In the genomic region with DNA sequence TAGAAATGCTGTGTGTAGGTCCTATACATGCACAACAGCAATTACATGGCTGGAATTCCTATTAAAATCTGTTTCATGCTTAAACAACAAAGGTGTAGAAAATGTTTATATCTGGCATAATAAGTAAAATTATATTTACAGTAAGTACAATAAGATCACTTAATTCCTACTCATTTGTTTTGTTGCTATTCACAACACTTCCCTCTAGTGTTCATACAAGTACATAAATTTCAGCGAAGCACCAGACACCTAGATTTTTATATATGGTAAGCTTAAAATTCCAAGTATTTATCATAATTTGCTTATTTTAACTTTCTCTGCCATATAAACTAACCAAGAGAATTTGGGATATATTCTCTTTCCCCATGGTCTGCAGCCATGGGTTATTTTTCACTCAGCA, we compare ENCODE assay signal across 9 cellular contexts. TPM values are rescaled to one million over a fixed set of nuclear protein-coding genes. Genes with fewer than 3 reads are reported as not detected.
A peak's percentile ranks its signal among the peaks of the same experiment; 100 is the strongest.
DNase-seq lines count a peak whose midpoint lies in the region; ATAC-seq and TF ChIP-seq lines count a peak whose summit lies in the region.
"Had no signal": no experiment of that assay in that cellular context is flagged by ENCODE, and none has a peak within 500 bp of the region (broad histone marks: within the 10 kb centered on the region; RNA-seq: fewer than 3 reads in every experiment).

No MANE protein-coding gene starts in this region.

- peaks cover 41% of the 10 kb centered on the region for H3K4me1 Mint-ChIP-seq in mesothelial cell of epicardium

- no peak overlapping the region for H3K27ac ChIP-seq in GM23248
- H3K27ac ChIP-seq in SK-N-MC = no peak overlapping the region

- peaks cover 6% of the 10 kb centered on the region for H3K36me3 Mint-ChIP-seq in mesothelial cell of epicardium

- TF ChIP-seq CTCF in AG09319 (IDR thresholded peaks at IDR 0.05; ENCODE audit: low read depth, low read length) (peak; percentile 36), fibroblast of the aortic adventitia (IDR thresholded peaks at IDR 0.05; ENCODE audit: insufficient read depth, low read length) (peak; percentile 50), mesothelial cell of epicardium (IDR thresholded peaks at IDR 0.05; ENCODE audit: unreplicated experiment) (no peak)

- in situ Hi-C loops in GM23248 (cut with MboI) = loop anchor here (5.0 to 25.0 kb wide), 2 partner anchors 211 to 804 kb away; no protein-coding TSS in a partner anchor

- H3K36me3 ChIP-seq in GM23248 (ENCODE audit: low read depth) (no peaks in the 10 kb centered on the region), SK-N-MC (ENCODE audit: insufficient read depth, low read length) (no peaks in the 10 kb centered on the region)

- peaks cover 12% of the 10 kb centered on the region for H3K4me1 ChIP-seq in GM23248 (ENCODE audit: insufficient read depth)

- no peak overlapping the region for H3K27ac Mint-ChIP-seq in mesothelial cell of epicardium

- DNase-seq in AG09319 (ENCODE audit: extremely low read depth, low read depth) (no peak), GM23248 (peak; percentile 53), SK-N-MC (ENCODE audit: low read depth, low spot score) (peak; percentile 12), fibroblast of the aortic adventitia (ENCODE audit: low read depth) (peak; percentile 63), mesothelial cell of epicardium (ENCODE audit: low spot score in 2 of 2, unreplicated experiment in 2 of 2) (no peak), NCI-H2107 treated with DMSO at 0.1 percent for 48 hours (lab: John Stamatoyannopoulos, UW; ENCODE audit: unreplicated experiment) (no peak), posterior cingulate gyrus (no peak)
- DNase-seq: activated CD4-positive, alpha-beta T cell treated with anti-CD3 and anti-CD28 coated beads, Interleukin-2, amount 50 U/mL, for 1 hour had no signal

- WGBS in GM23248 (ENCODE audit: low coverage in 1 of 2, low lambda C conversion rate in 2 of 2, missing lambda C conversion rate in 2 of 2), 2 experiments = 50 to 57% methylated on average over 1 of the region's 1 CpG

- H3K9me3 ChIP-seq in GM23248 (ENCODE audit: low read depth) (no peaks in the 10 kb centered on the region), SK-N-MC (ENCODE audit: low read depth, low read length) (no peaks in the 10 kb centered on the region)

- intact Hi-C loops in posterior cingulate gyrus (cut with DNase I) = loop anchor here (10.0 kb wide), 1 partner anchor 173 kb away; no protein-coding TSS in a partner anchor

- no peaks in the 10 kb centered on the region for H3K27me3 Mint-ChIP-seq in mesothelial cell of epicardium (ENCODE audit: low read depth)

- no peak overlapping the region for H2AFZ ChIP-seq in GM23248

- H3K4me3 Mint-ChIP-seq in mesothelial cell of epicardium = no peak overlapping the region

- ATAC-seq in GM19455 (IDR thresholded peaks at IDR 0.05; ENCODE audit: unreplicated experiment) = no peak

- no peaks in the 10 kb centered on the region for H3K27me3 ChIP-seq in GM23248 (replicated peaks; ENCODE audit: insufficient read depth)

- H3K9ac ChIP-seq in GM23248 = no peak overlapping the region
- no peak overlapping the region for H3K9ac ChIP-seq in SK-N-MC (ENCODE audit: insufficient read length)

- H4K20me1 ChIP-seq in GM23248 (ENCODE audit: insufficient read depth) = no peaks in the 10 kb centered on the region

- H3K4me3 ChIP-seq in GM23248 = no peak overlapping the region
- H3K4me3 ChIP-seq in SK-N-MC = no peak overlapping the region
- no peak overlapping the region for H3K4me3 ChIP-seq in fibroblast of the aortic adventitia (ENCODE audit: low read depth, low read length)

- no peaks in the 10 kb centered on the region for H3K79me2 ChIP-seq in GM23248 (ENCODE audit: insufficient read depth)

- H3K9me2 ChIP-seq in GM23248 (ENCODE audit: insufficient read depth) = no peaks in the 10 kb centered on the region

- no peak overlapping the region for H3K4me2 ChIP-seq in GM23248 (ENCODE audit: unreplicated experiment)

- no peaks in the 10 kb centered on the region for H3K9me3 Mint-ChIP-seq in mesothelial cell of epicardium

- H3F3A ChIP-seq in GM23248 (ENCODE audit: insufficient read depth) = 0 out of 2 replicates have a peak, but pooled peaks cover 6% of the 10 kb centered on the region

RNA-seq across cellular contexts. Expression of gene ANK3, which starts 51.8 kb away (rescaled TPM):
- total RNA-seq in GM23248 (2014; rRNA removed; shearing (Covaris generic)) = 0.54 TPM in 1 of 2 replicates, not detected in the other
- polyA plus RNA-seq in GM23248 (2016; fragmentation: Nextera tagmentation; extraction: Ambion mirVana) = 0.14 and 0.75 TPM in 2 replicates
- 248 and 658 TPM in 2 replicates for total RNA-seq in fibroblast of the aortic adventitia (ENCODE audit: low replicate concordance)
- total RNA-seq in mesothelial cell of epicardium = 242 to 270 TPM (median 243 TPM) in 3 replicates

Comparison
In these comparisons a context has a peak if more than half of its experiments do, and no peak if none do; other contexts are left out.
1. DNase-seq: peak in GM23248 (single experiment), SK-N-MC (single experiment) and fibroblast of the aortic adventitia (single experiment); none in AG09319 (single experiment), mesothelial cell of epicardium (0 of 2), NCI-H2107 treated with DMSO at 0.1 percent for 48 hours (single experiment) and posterior cingulate gyrus (0 of 10).
2. RNA of gene ANK3, which starts 51.8 kb away (total RNA-seq): 248 to 658 TPM in fibroblast of the aortic adventitia and 242 to 270 TPM in mesothelial cell of epicardium; 0.54 TPM in GM23248; every median in the first group is over 100 times any median in the second.